15 cellular contexts compared by ENCODE assay signal in genomic region chr6:26170181-26170580, GRCh38.
DNase-seq lines count a peak whose midpoint lies in the region; ATAC-seq, FAIRE-seq and TF ChIP-seq lines count a peak whose summit lies in the region.
"Had no signal": no experiment of that assay in that cellular context is flagged by ENCODE, and none has a peak within 500 bp of the region (broad histone marks: within the 10 kb centered on the region; RNA-seq: fewer than 3 reads in every experiment).

No MANE protein-coding gene starts in this region.

- no peaks in the 10 kb centered on the region for H3K9me3 ChIP-seq in CD4-positive, alpha-beta memory T cell (ENCODE audit: control insufficient read depth in 1 of 2, low read length in 2 of 2)
- H3K9me3 ChIP-seq in GM23248 (ENCODE audit: low read depth) (no peaks in the 10 kb centered on the region), uterus (no peaks in the 10 kb centered on the region)
- H3K9me3 ChIP-seq: gastroesophageal sphincter, ovary, testis had no signal

- peaks cover 0 to 4% (median 0%) of the 10 kb centered on the region in 8 donors for H3K9me3 Mint-ChIP-seq in CD4-positive, alpha-beta memory T cell
- H3K9me3 Mint-ChIP-seq in activated B cell treated with CpG ODN at 0.5 μM for 24 hours (no peaks in the 10 kb centered on the region), mesothelial cell of epicardium (no peaks in the 10 kb centered on the region)
- H3K9me3 Mint-ChIP-seq: H9 had no signal

- WGBS in GM23248 (ENCODE audit: low coverage in 1 of 2, low lambda C conversion rate in 2 of 2, missing lambda C conversion rate in 2 of 2), 2 experiments, result 87 to 94% methylated on average over 2 of the region's 2 CpGs

- H3K9ac ChIP-seq in GM23248, result no peak overlapping the region

- H3K79me2 ChIP-seq in GM23248 (ENCODE audit: insufficient read depth), result peaks cover 13% of the 10 kb centered on the region; the same call in 1 of the 2 replicates

- no peaks in the 10 kb centered on the region for H3K27me3 ChIP-seq in CD4-positive, alpha-beta memory T cell (ENCODE audit: insufficient read depth, low read length)
- no peaks in the 10 kb centered on the region for H3K27me3 ChIP-seq in GM23248 (replicated peaks; ENCODE audit: insufficient read depth)
- H3K27me3 ChIP-seq in uterus, result no peaks in the 10 kb centered on the region
- H3K27me3 ChIP-seq: gastroesophageal sphincter, ovary, testis had no signal

- intact Hi-C loops in CD4-positive, alpha-beta memory T cell (cut with micrococcal nuclease), result no loop called here
- intact Hi-C loops in activated B cell treated with CpG ODN at 0.5 μM for 24 hours (cut with micrococcal nuclease), result loop anchor here (5.0 to 10.0 kb wide), 4 partner anchors 382 to 1305 kb away; partner anchors contain the start of gene ZNF184
- intact Hi-C loops in uterus (cut with DNase I; ENCODE audit: low total_unique reads), result no loop called here

- H3K27me3 Mint-ChIP-seq in CD4-positive, alpha-beta memory T cell, result no peaks in the 10 kb centered on the region
- H3K27me3 Mint-ChIP-seq in activated B cell treated with CpG ODN at 0.5 μM for 24 hours, result no peaks in the 10 kb centered on the region
- H3K27me3 Mint-ChIP-seq in mesothelial cell of epicardium (ENCODE audit: low read depth), result no peaks in the 10 kb centered on the region

- no peak for FAIRE-seq in H54 (lab: Jason Lieb, UNC)

- no peaks in the 10 kb centered on the region for H4K20me1 ChIP-seq in GM23248 (ENCODE audit: insufficient read depth)

- POLR2A ChIA-PET in CD4-positive, alpha-beta memory T cell (lab: Charles Lee; ENCODE audit: partially characterized antibody), result interaction anchor here (1.0 to 27.3 kb wide), 12 partner anchors 12 to 1668 kb away, joined by 3 to 2476 read pairs (median 60); partner anchors contain the start of gene HMGN4
- POLR2A ChIA-PET in activated B cell treated with CpG ODN at 0.5 μM for 24 hours (lab: Charles Lee), result interaction anchor here (0.6 to 8.5 kb wide), 9 partner anchors 12 to 1653 kb away, joined by 3 to 427 read pairs (median 10); a partner anchor contains a TSS

- DNase-seq in CD4-positive, alpha-beta memory T cell, result peak in 1 of 5 donors; percentile 12
- DNase-seq in GM23248, result peak; percentile 17
- DNase-seq in activated B cell treated with CpG ODN at 0.5 μM for 24 hours, result no peak
- DNase-seq in mesothelial cell of epicardium (ENCODE audit: low spot score in 2 of 2, unreplicated experiment in 2 of 2), result no peak
- DNase-seq in SHP77 treated with DMSO at 0.1 percent for 48 hours (lab: John Stamatoyannopoulos, UW), result no peak
- no peak for DNase-seq in uterus
- no peak for DNase-seq in H54 (ENCODE audit: insufficient read length, low spot score)
- DNase-seq: H9; left ventricle myocardium superior; ovary; stimulated activated CD4-positive, alpha-beta T cell treated with anti-CD3 and anti-CD28 coated beads, Interleukin-4, amount 100 ng/mL, for 1 hour; testis had no signal

- H3K27ac Mint-ChIP-seq in CD4-positive, alpha-beta memory T cell, result peak overlapping the region; percentile 86 to 99 (median 98)
- H3K27ac Mint-ChIP-seq in activated B cell treated with CpG ODN at 0.5 μM for 24 hours, result peak overlapping the region; percentile 99
- H3K27ac Mint-ChIP-seq in mesothelial cell of epicardium, result peak overlapping the region; percentile 99

- TF ChIP-seq CTCF in activated B cell treated with CpG ODN at 0.5 μM for 24 hours (IDR thresholded peaks at IDR 0.05) (no peak), mesothelial cell of epicardium (IDR thresholded peaks at IDR 0.05; ENCODE audit: unreplicated experiment) (no peak), uterus (IDR thresholded peaks at IDR 0.05) (no peak)

- no peak for TF ChIP-seq POLR2A in uterus (IDR thresholded peaks at IDR 0.05)
- TF ChIP-seq POLR2A in H54 (IDR thresholded peaks at IDR 0.05; ENCODE audit: low read depth, low read length), result no peak

- H3K36me3 Mint-ChIP-seq in CD4-positive, alpha-beta memory T cell, result peaks cover 3 to 11% of the 10 kb centered on the region in 2 donors
- H3K36me3 Mint-ChIP-seq in activated B cell treated with CpG ODN at 0.5 μM for 24 hours (ENCODE audit: low read depth), result peaks cover 20% of the 10 kb centered on the region
- peaks cover 6% of the 10 kb centered on the region for H3K36me3 Mint-ChIP-seq in mesothelial cell of epicardium

- no peak overlapping the region for H3K4me2 ChIP-seq in GM23248 (ENCODE audit: unreplicated experiment)

- peaks cover 17% of the 10 kb centered on the region for H3F3A ChIP-seq in GM23248 (ENCODE audit: insufficient read depth)

- CTCF ChIA-PET in CD4-positive, alpha-beta memory T cell (lab: Charles Lee; ENCODE audit: partially characterized antibody), result interaction anchor here (1.1 to 2.6 kb wide), 3 partner anchors 11 to 46 kb away, joined by 5 to 16 read pairs (median 10); a partner anchor contains a TSS
- CTCF ChIA-PET in activated B cell treated with CpG ODN at 0.5 μM for 24 hours (lab: Charles Lee), result interaction anchor here (1.1 kb wide), 1 partner anchor 12 kb away, joined by 4 read pairs; no protein-coding TSS in a partner anchor

- no peaks in the 10 kb centered on the region for H3K9me2 ChIP-seq in GM23248 (ENCODE audit: insufficient read depth)

- peak overlapping the region in 1 of 2 donors; percentile 89 for H3K4me3 ChIP-seq in CD4-positive, alpha-beta memory T cell (ENCODE audit: low read length in 2 of 2)
- H3K4me3 ChIP-seq in GM23248, result no peak overlapping the region
- no peak overlapping the region for H3K4me3 ChIP-seq in uterus
- H3K4me3 ChIP-seq: coronary artery, gastroesophageal sphincter, ovary, testis had no signal

- H3K4me1 Mint-ChIP-seq in CD4-positive, alpha-beta memory T cell, result peaks cover 32 to 58% (median 39%) of the 10 kb centered on the region in 4 donors
- H3K4me1 Mint-ChIP-seq in activated B cell treated with CpG ODN at 0.5 μM for 24 hours, result peaks cover 43% of the 10 kb centered on the region
- H3K4me1 Mint-ChIP-seq in mesothelial cell of epicardium, result peaks cover 21% of the 10 kb centered on the region

- 0 out of 2 replicates have a peak overlapping the region, but pooled peaks have one; percentile 88 for H2AFZ ChIP-seq in GM23248

- in situ Hi-C loops in GM23248 (cut with MboI), result no loop called here

- H3K27ac ChIP-seq in CD4-positive, alpha-beta memory T cell (ENCODE audit: low read depth, low read length), result peak overlapping the region; percentile 95
- no peak overlapping the region for H3K27ac ChIP-seq in GM23248
- H3K27ac ChIP-seq in uterus, result peak overlapping the region in 1 of 2 donors; percentile 100

- ATAC-seq in activated B cell treated with CpG ODN at 0.5 μM for 24 hours (ENCODE audit: low read depth) (no peak), GM18870 (IDR thresholded peaks at IDR 0.05; ENCODE audit: unreplicated experiment) (no peak)
- ATAC-seq: gastroesophageal sphincter, left ventricle myocardium superior had no signal

- H3K36me3 ChIP-seq in CD4-positive, alpha-beta memory T cell (ENCODE audit: insufficient read depth, low read length), result no peaks in the 10 kb centered on the region
- H3K36me3 ChIP-seq in GM23248 (ENCODE audit: low read depth), result no peaks in the 10 kb centered on the region
- H3K36me3 ChIP-seq in uterus, result no peaks in the 10 kb centered on the region
- H3K36me3 ChIP-seq: gastroesophageal sphincter, ovary had no signal

- peak overlapping the region in 7 of 8 donors; percentile 89 to 98 (median 95) for H3K4me3 Mint-ChIP-seq in CD4-positive, alpha-beta memory T cell
- H3K4me3 Mint-ChIP-seq in activated B cell treated with CpG ODN at 0.5 μM for 24 hours (peak overlapping the region; percentile 96), mesothelial cell of epicardium (no peak overlapping the region)

- H3K4me1 ChIP-seq in CD4-positive, alpha-beta memory T cell (ENCODE audit: insufficient read depth, low read length), result peaks cover 37% of the 10 kb centered on the region
- peaks cover 15% of the 10 kb centered on the region; the same call in 1 of the 2 replicates for H3K4me1 ChIP-seq in GM23248 (ENCODE audit: insufficient read depth)
- no peaks in the 10 kb centered on the region for H3K4me1 ChIP-seq in uterus
